ENCODE assay signal across 21 cellular contexts in genomic region chr7:51869452-51869851, GRCh38.
"Had no signal": no experiment of that assay in that cellular context is flagged by ENCODE, and none has a peak within 500 bp of the region (broad histone marks: within the 10 kb centered on the region; RNA-seq: fewer than 3 reads in every experiment).

No MANE protein-coding gene starts in this region.

- H3K4me3 Mint-ChIP-seq: immature natural killer cell; naive thymus-derived CD4-positive, alpha-beta T cell had no signal

- H3K27me3 ChIP-seq: dorsolateral prefrontal cortex, esophagus muscularis mucosa, foreskin keratinocyte, gastroesophageal sphincter, heart left ventricle, hepatocyte, left lung had no signal

- H3K27ac Mint-ChIP-seq: immature natural killer cell; naive thymus-derived CD4-positive, alpha-beta T cell had no signal

- H3K4me1 ChIP-seq: esophagus muscularis mucosa, foreskin keratinocyte, gastroesophageal sphincter, heart left ventricle, left lung, lower lobe of right lung had no signal

- H3K27ac ChIP-seq: coronary artery, dorsolateral prefrontal cortex, esophagus muscularis mucosa, foreskin keratinocyte, gastroesophageal sphincter, heart left ventricle, hepatocyte, left lung, lower lobe of right lung had no signal

- H3K27me3 Mint-ChIP-seq: naive thymus-derived CD4-positive, alpha-beta T cell had no signal

- H3K4me3 ChIP-seq: coronary artery, dorsolateral prefrontal cortex, esophagus muscularis mucosa, gastroesophageal sphincter, heart left ventricle, hepatocyte, left lung, lower lobe of right lung had no signal

- ATAC-seq: foreskin keratinocyte; gastroesophageal sphincter; heart left ventricle; left lung; left ventricle myocardium superior; lower lobe of right lung; naive thymus-derived CD4-positive, alpha-beta T cell had no signal

- H3K79me2 ChIP-seq: hepatocyte had no signal

- H3K36me3 ChIP-seq: esophagus muscularis mucosa, gastroesophageal sphincter, heart left ventricle, left lung, lower lobe of right lung had no signal

- DNase-seq: dermis blood vessel endothelial cell; dorsolateral prefrontal cortex; effector CD4-positive, alpha-beta T cell; effector memory CD4-positive, alpha-beta T cell; foreskin keratinocyte; heart left ventricle; hypothalamus; immature natural killer cell; islet precursor cell; kidney; kidney glomerular epithelial cell; left lung; left ventricle myocardium superior; lower lobe of right lung; mesenchymal stem cell; midbrain; naive thymus-derived CD4-positive, alpha-beta T cell had no signal

- H3K4me1 Mint-ChIP-seq: immature natural killer cell; naive thymus-derived CD4-positive, alpha-beta T cell had no signal

- H3K4me2 ChIP-seq: hepatocyte had no signal

- H3K36me3 Mint-ChIP-seq: immature natural killer cell; naive thymus-derived CD4-positive, alpha-beta T cell had no signal
